10 cellular contexts compared by ENCODE assay signal in the genomic region with DNA sequence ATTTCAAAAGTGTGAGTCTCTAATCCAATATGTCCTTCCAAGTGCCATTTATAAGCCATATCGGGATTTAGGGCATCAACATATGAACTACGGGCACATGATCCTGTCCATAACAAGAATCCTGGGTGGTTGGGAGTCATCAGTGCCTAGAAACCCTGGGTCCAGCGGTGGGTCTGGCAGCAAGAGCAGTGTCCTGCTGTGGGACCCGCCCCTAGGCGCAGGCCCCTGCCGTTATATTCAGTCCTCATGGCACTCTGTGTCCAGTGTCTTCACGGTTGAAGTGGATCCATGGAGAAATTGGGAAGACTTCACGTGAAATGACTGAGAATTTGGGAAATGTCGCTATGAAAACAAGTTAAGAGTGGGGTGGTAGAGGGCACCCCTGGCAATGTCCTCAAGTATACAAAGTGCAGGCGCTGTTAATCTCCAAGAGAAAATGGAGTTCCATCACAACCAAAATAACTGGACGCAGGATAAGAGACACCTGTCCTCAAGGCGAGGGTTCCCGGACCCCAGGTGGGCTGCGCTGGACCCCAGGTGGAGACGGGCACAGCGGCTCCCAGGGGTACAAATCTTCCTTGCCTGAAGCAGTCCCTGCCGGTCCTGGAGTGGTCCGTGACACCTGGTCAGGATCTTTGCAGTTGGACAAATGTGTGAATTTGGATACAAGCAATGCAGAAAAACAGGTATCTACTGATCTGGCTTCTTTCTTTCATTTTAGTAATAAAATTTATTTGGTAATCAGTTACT. TPM values are rescaled to one million over a fixed set of nuclear protein-coding genes. Genes with fewer than 3 reads are reported as not detected.
DNase-seq lines count a peak whose midpoint lies in the region; ATAC-seq and TF ChIP-seq lines count a peak whose summit lies in the region.
"Had no signal": no experiment of that assay in that cellular context is flagged by ENCODE, and none has a peak within 500 bp of the region (broad histone marks: within the 10 kb centered on the region; RNA-seq: fewer than 3 reads in every experiment).

No MANE protein-coding gene starts in this region.

- H3K27ac ChIP-seq in GM23338 (ENCODE audit: low read depth) (no peak overlapping the region), body of pancreas (no peak overlapping the region), osteoblast (ENCODE audit: low read depth, low read length) (no peak overlapping the region)
- H3K27ac ChIP-seq: testis had no signal

- H3K79me2 ChIP-seq in GM23338 (replicated peaks; ENCODE audit: insufficient read depth) (no peaks in the 10 kb centered on the region), osteoblast (ENCODE audit: insufficient read depth, low read length) (no peaks in the 10 kb centered on the region)

- no peak for DNase-seq in T-helper 2 cell treated with Interferon-gamma antibody and Interleukin-4, amounts not matched to agents 5 μg/mL and 100 μg/mL, for 36 hours (ENCODE audit: low spot score)
- no peak for DNase-seq in T-helper 2 cell
- DNase-seq in GM23338 (ENCODE audit: low spot score), result no peak
- DNase-seq in body of pancreas, result no peak
- peak; percentile 21 for DNase-seq in osteoblast (ENCODE audit: insufficient read length, low spot score, missing footprints)
- DNase-seq in activated CD4-positive, CD25-positive, alpha-beta regulatory T cell (lab: John Stamatoyannopoulos, UW), result no peak
- no peak for DNase-seq in germinal center (ENCODE audit: low spot score)
- DNase-seq: SIG-M5 had no signal

- intact Hi-C loops in body of pancreas (cut with DNase I), result loop anchor here (5.0 kb wide), 1 partner anchor 471 kb away; no protein-coding TSS in a partner anchor

- H3K4me2 ChIP-seq in GM23338 (no peak overlapping the region), osteoblast (ENCODE audit: insufficient read depth, low read length) (peak overlapping the region; percentile 62)

- H2AFZ ChIP-seq in GM23338, result peak overlapping the region; percentile 92
- H2AFZ ChIP-seq in osteoblast (ENCODE audit: low read length), result no peak overlapping the region

- H3K4me1 Mint-ChIP-seq in T-helper 2 cell treated with Interferon-gamma antibody and Interleukin-4, amounts not matched to agents 5 μg/mL and 100 μg/mL, for 36 hours (ENCODE audit: low read depth), result peaks cover 3% of the 10 kb centered on the region
- peaks cover 13% of the 10 kb centered on the region; the same call in 1 of the 3 replicates for H3K4me1 Mint-ChIP-seq in GM23338

- H3K36me3 ChIP-seq in GM23338 (ENCODE audit: insufficient read depth) (no peaks in the 10 kb centered on the region), body of pancreas (replicated peaks in 1 of 2; ENCODE audit: insufficient read depth in 1 of 2, low read depth in 2 of 2) (no peaks in the 10 kb centered on the region), osteoblast (ENCODE audit: insufficient read depth, low read length) (no peaks in the 10 kb centered on the region)

- H3K27me3 ChIP-seq in GM23338 (ENCODE audit: insufficient read depth) (no peaks in the 10 kb centered on the region), body of pancreas (no peaks in the 10 kb centered on the region), osteoblast (ENCODE audit: insufficient read depth, low read length) (no peaks in the 10 kb centered on the region)
- H3K27me3 ChIP-seq: testis had no signal

- 67 to 73% methylated on average over 16 to 17 of the region's 18 CpGs for WGBS in body of pancreas, 2 donors

- H3K4me3 ChIP-seq in GM23338 (no peak overlapping the region), body of pancreas (no peak overlapping the region), osteoblast (ENCODE audit: insufficient read depth, low read length) (peak overlapping the region; percentile 8)
- H3K4me3 ChIP-seq: testis had no signal

- H3K27me3 Mint-ChIP-seq in T-helper 2 cell treated with Interferon-gamma antibody and Interleukin-4, amounts not matched to agents 5 μg/mL and 100 μg/mL, for 36 hours (ENCODE audit: low read depth), result peaks cover 22% of the 10 kb centered on the region
- H3K27me3 Mint-ChIP-seq in GM23338 (ENCODE audit: insufficient read depth, low read depth, poor library complexity), result peaks cover 7% of the 10 kb centered on the region

- TF ChIP-seq POLR2A in body of pancreas (IDR thresholded peaks at IDR 0.05), result no peak

- 0 out of 2 replicates have a peak, but pooled peaks cover 5% of the 10 kb centered on the region for H3K4me1 ChIP-seq in GM23338 (ENCODE audit: insufficient read depth)
- peaks cover 4% of the 10 kb centered on the region for H3K4me1 ChIP-seq in body of pancreas
- no peaks in the 10 kb centered on the region for H3K4me1 ChIP-seq in osteoblast (ENCODE audit: insufficient read depth, low read length)

- H3K27ac Mint-ChIP-seq in T-helper 2 cell treated with Interferon-gamma antibody and Interleukin-4, amounts not matched to agents 5 μg/mL and 100 μg/mL, for 36 hours, result no peak overlapping the region
- no peak overlapping the region for H3K27ac Mint-ChIP-seq in GM23338

- H3F3A ChIP-seq in GM23338 (replicated peaks; ENCODE audit: low read depth), result no peaks in the 10 kb centered on the region

- H4K20me1 ChIP-seq in GM23338 (replicated peaks; ENCODE audit: insufficient read depth), result no peaks in the 10 kb centered on the region
- H4K20me1 ChIP-seq in osteoblast (ENCODE audit: insufficient read depth, low read length), result no peaks in the 10 kb centered on the region

- peak overlapping the region; percentile 52 for H3K4me3 Mint-ChIP-seq in T-helper 2 cell treated with Interferon-gamma antibody and Interleukin-4, amounts not matched to agents 5 μg/mL and 100 μg/mL, for 36 hours
- H3K4me3 Mint-ChIP-seq in GM23338, result no peak overlapping the region

- peak; percentile 23; the same call in 2 of the 3 replicates for ATAC-seq in GM23338
- ATAC-seq in body of pancreas, result peak; percentile 7
- ATAC-seq in GM19397 (IDR thresholded peaks at IDR 0.05; ENCODE audit: unreplicated experiment), result no peak

- TF ChIP-seq CTCF in GM23338 (conservative IDR thresholded peaks at IDR 0.05; ENCODE audit: low read depth in 2 of 2), result no peak
- no peak for TF ChIP-seq CTCF in body of pancreas (IDR thresholded peaks at IDR 0.05)
- no peak for TF ChIP-seq CTCF in osteoblast (IDR thresholded peaks at IDR 0.05; ENCODE audit: extremely low read depth, low read depth, low read length)

- H3K9me3 ChIP-seq in body of pancreas, result no peaks in the 10 kb centered on the region
- H3K9me3 ChIP-seq in osteoblast (ENCODE audit: low read depth, low read length), result no peaks in the 10 kb centered on the region
- H3K9me3 ChIP-seq: testis had no signal

- H3K9me2 ChIP-seq in GM23338 (ENCODE audit: insufficient read depth), result peaks cover 3% of the 10 kb centered on the region; the same call in 1 of the 2 replicates

- H3K36me3 Mint-ChIP-seq in T-helper 2 cell treated with Interferon-gamma antibody and Interleukin-4, amounts not matched to agents 5 μg/mL and 100 μg/mL, for 36 hours (ENCODE audit: low read depth), result no peaks in the 10 kb centered on the region
- H3K36me3 Mint-ChIP-seq in GM23338 (ENCODE audit: low read depth), result no peaks in the 10 kb centered on the region

- no peaks in the 10 kb centered on the region for H3K9me3 Mint-ChIP-seq in T-helper 2 cell treated with Interferon-gamma antibody and Interleukin-4, amounts not matched to agents 5 μg/mL and 100 μg/mL, for 36 hours
- no peaks in the 10 kb centered on the region for H3K9me3 Mint-ChIP-seq in GM23338

TF ChIP-seq in GM23338, 12 proteins besides CTCF, POLR2A, EP300 and RAD21 (continues in another document):
- no peak for TF ChIP-seq NANOG (IDR thresholded peaks at IDR 0.05; ENCODE audit: borderline replicate concordance)
- TF ChIP-seq, protein P1, sequence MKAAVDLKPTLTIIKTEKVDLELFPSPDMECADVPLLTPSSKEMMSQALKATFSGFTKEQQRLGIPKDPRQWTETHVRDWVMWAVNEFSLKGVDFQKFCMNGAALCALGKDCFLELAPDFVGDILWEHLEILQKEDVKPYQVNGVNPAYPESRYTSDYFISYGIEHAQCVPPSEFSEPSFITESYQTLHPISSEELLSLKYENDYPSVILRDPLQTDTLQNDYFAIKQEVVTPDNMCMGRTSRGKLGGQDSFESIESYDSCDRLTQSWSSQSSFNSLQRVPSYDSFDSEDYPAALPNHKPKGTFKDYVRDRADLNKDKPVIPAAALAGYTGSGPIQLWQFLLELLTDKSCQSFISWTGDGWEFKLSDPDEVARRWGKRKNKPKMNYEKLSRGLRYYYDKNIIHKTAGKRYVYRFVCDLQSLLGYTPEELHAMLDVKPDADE (IDR thresholded peaks at IDR 0.05), result no peak
- TF ChIP-seq ZNF331 (CRISPR knock-in tag; IDR thresholded peaks at IDR 0.05; ENCODE audit: low read depth), result no peak
- no peak for TF ChIP-seq POLR2AphosphoS5 (IDR thresholded peaks at IDR 0.05; ENCODE audit: low read depth)
- no peak for TF ChIP-seq ZNF114 (CRISPR knock-in tag; IDR thresholded peaks at IDR 0.05)
- no peak for TF ChIP-seq CREB1 (CRISPR knock-in tag; IDR thresholded peaks at IDR 0.05; ENCODE audit: low read depth)
- no peak for TF ChIP-seq REST (IDR thresholded peaks at IDR 0.05; ENCODE audit: unreplicated experiment)
- no peak for TF ChIP-seq EZH2 (IDR thresholded peaks at IDR 0.05; ENCODE audit: low read depth, unreplicated experiment)

RNA-seq across cellular contexts. Expression of gene NXNL2, which starts 42.9 kb away (rescaled TPM):
- 4.3 and 5.1 TPM in 2 replicates for total RNA-seq in GM23338 (2014; rRNA removed; shearing (Covaris generic))
- 3.2 and 3.4 TPM in 2 replicates for polyA plus RNA-seq in GM23338 (2016; fragmentation: Nextera tagmentation; extraction: Ambion mirVana)
- total RNA-seq in body of pancreas, result 1 to 10 TPM in 1 of 2 donors, not detected in 1; 3.9 TPM
- 3.3 and 7.4 TPM in 2 replicates for total RNA-seq in osteoblast
